ENCODE assay signal across 32 cellular contexts in genomic region chr3:71958533-71958932, GRCh38.
DNase-seq lines count a peak whose midpoint lies in the region; ATAC-seq and FAIRE-seq lines count a peak whose summit lies in the region.
"Had no signal": no experiment of that assay in that cellular context is flagged by ENCODE, and none has a peak within 500 bp of the region (broad histone marks: within the 10 kb centered on the region; RNA-seq: fewer than 3 reads in every experiment).

No MANE protein-coding gene starts in this region.

- POLR2A ChIA-PET in naive thymus-derived CD4-positive, alpha-beta T cell (lab: Charles Lee) = no interaction called here

- H3K27me3 Mint-ChIP-seq in activated T-cell treated with anti-CD3 and anti-CD28 coated beads, Interleukin-2, amount 50 U/mL, for 4 hours (ENCODE audit: low read depth) = peaks cover 2% of the 10 kb centered on the region
- peaks cover 2% of the 10 kb centered on the region for H3K27me3 Mint-ChIP-seq in activated T-cell treated with anti-CD3 and anti-CD28 coated beads, Interleukin-2, amount 50 U/mL, for 24 hours
- H3K27me3 Mint-ChIP-seq in naive thymus-derived CD4-positive, alpha-beta T cell = no peaks in the 10 kb centered on the region

- H3K36me3 ChIP-seq in naive thymus-derived CD4-positive, alpha-beta T cell (ENCODE audit: control insufficient read depth in 2 of 3, insufficient read depth in 3 of 3, low read length in 3 of 3) = no peaks in the 10 kb centered on the region
- H3K36me3 ChIP-seq: BLaER1, breast epithelium, gastrocnemius medialis, right lobe of liver, spleen, transverse colon had no signal

- no peaks in the 10 kb centered on the region for H3K4me1 ChIP-seq in naive thymus-derived CD4-positive, alpha-beta T cell (ENCODE audit: control insufficient read depth in 2 of 2, insufficient read depth in 2 of 2, low read length in 2 of 2)
- H3K4me1 ChIP-seq: breast epithelium had no signal

- H3K4me3 ChIP-seq in naive thymus-derived CD4-positive, alpha-beta T cell (ENCODE audit: low read length) = no peak overlapping the region
- H3K4me3 ChIP-seq: BLaER1, breast epithelium, gastrocnemius medialis, right lobe of liver, SK-N-MC, spleen, transverse colon had no signal

- no peak for DNase-seq in activated T-cell treated with anti-CD3 and anti-CD28 coated beads, Interleukin-2, amount 50 U/mL, for 4 hours
- no peak for DNase-seq in activated T-cell treated with anti-CD3 and anti-CD28 coated beads, Interleukin-2, amount 50 U/mL, for 24 hours
- DNase-seq in GM18507 (ENCODE audit: extremely low spot score, insufficient read length, low read depth) = no peak
- peak in 1 of 9 donors; percentile 10 for DNase-seq in naive thymus-derived CD4-positive, alpha-beta T cell
- DNase-seq: activated B cell treated with CpG ODN at 0.5 μM for 24 hours; activated naive CD8-positive, alpha-beta T cell treated with anti-CD3 and anti-CD28 coated beads for 36 hours; anterior cingulate cortex; EL; gastrocnemius medialis; HCEC 1CT; kidney glomerular epithelial cell; MM.1S; NCI-H1436; NCI-H2081; NCI-H2227 treated with DMSO at 0.1 percent for 48 hours; NCI-H526; NK-92 treated with Interleukin-12 subunit alpha and Interleukin-12 subunit beta, amount 100 ng/mL, for 24 hours; PC-3; right lobe of liver; spleen; stimulated activated CD4-positive, alpha-beta T cell treated with anti-CD3 and anti-CD28 coated beads, Interleukin-4, amount 100 ng/mL, for 1 hour; transverse colon had no signal

- H3K27ac Mint-ChIP-seq in activated T-cell treated with anti-CD3 and anti-CD28 coated beads, Interleukin-2, amount 50 U/mL, for 24 hours = no peak overlapping the region
- H3K27ac Mint-ChIP-seq in naive thymus-derived CD4-positive, alpha-beta T cell = peak overlapping the region in 5 of 9 donors; percentile 1 to 44 (median 30)
- H3K27ac Mint-ChIP-seq: activated B cell treated with CpG ODN at 0.5 μM for 24 hours; activated naive CD8-positive, alpha-beta T cell treated with anti-CD3 and anti-CD28 coated beads for 36 hours; activated T-helper 2 cell treated with anti-CD3 and anti-CD28 coated beads, Interferon-gamma antibody, Interleukin-2, Interleukin-4, amounts not matched to agents 10 μg/mL and 5 μg/mL and 100 μg/mL, durations not matched to agents 14 hours and 24 hours and 36 hours; mesothelial cell of epicardium; progenitor cell of endocrine pancreas had no signal

- H3K36me3 Mint-ChIP-seq in activated T-cell treated with anti-CD3 and anti-CD28 coated beads, Interleukin-2, amount 50 U/mL, for 4 hours (ENCODE audit: insufficient read depth) = no peaks in the 10 kb centered on the region
- H3K36me3 Mint-ChIP-seq in activated T-cell treated with anti-CD3 and anti-CD28 coated beads, Interleukin-2, amount 50 U/mL, for 24 hours (ENCODE audit: low read depth) = no peaks in the 10 kb centered on the region
- no peaks in the 10 kb centered on the region for H3K36me3 Mint-ChIP-seq in naive thymus-derived CD4-positive, alpha-beta T cell
- H3K36me3 Mint-ChIP-seq: mesothelial cell of epicardium had no signal

- no peak overlapping the region for H3K27ac ChIP-seq in naive thymus-derived CD4-positive, alpha-beta T cell (ENCODE audit: low read depth, low read length)
- H3K27ac ChIP-seq: BLaER1, breast epithelium, gastrocnemius medialis, KMS-11, right lobe of liver, SK-N-MC, spleen, transverse colon had no signal

- H3K9me3 Mint-ChIP-seq in activated T-cell treated with anti-CD3 and anti-CD28 coated beads, Interleukin-2, amount 50 U/mL, for 4 hours = no peaks in the 10 kb centered on the region
- H3K9me3 Mint-ChIP-seq in activated T-cell treated with anti-CD3 and anti-CD28 coated beads, Interleukin-2, amount 50 U/mL, for 24 hours = no peaks in the 10 kb centered on the region
- H3K9me3 Mint-ChIP-seq in naive thymus-derived CD4-positive, alpha-beta T cell = no peaks in the 10 kb centered on the region
- H3K9me3 Mint-ChIP-seq: activated B cell treated with CpG ODN at 0.5 μM for 24 hours; activated naive CD8-positive, alpha-beta T cell treated with anti-CD3 and anti-CD28 coated beads for 36 hours; activated T-helper 2 cell treated with anti-CD3 and anti-CD28 coated beads, Interferon-gamma antibody, Interleukin-2, Interleukin-4, amounts not matched to agents 10 μg/mL and 5 μg/mL and 100 μg/mL, durations not matched to agents 14 hours and 24 hours and 36 hours; mesothelial cell of epicardium had no signal

- H3K4me3 Mint-ChIP-seq in activated T-cell treated with anti-CD3 and anti-CD28 coated beads, Interleukin-2, amount 50 U/mL, for 4 hours = no peak overlapping the region
- no peak overlapping the region for H3K4me3 Mint-ChIP-seq in activated T-cell treated with anti-CD3 and anti-CD28 coated beads, Interleukin-2, amount 50 U/mL, for 24 hours
- peak overlapping the region in 2 of 10 donors; percentile 1 to 24 for H3K4me3 Mint-ChIP-seq in naive thymus-derived CD4-positive, alpha-beta T cell
- H3K4me3 Mint-ChIP-seq: activated B cell treated with CpG ODN at 0.5 μM for 24 hours; activated naive CD8-positive, alpha-beta T cell treated with anti-CD3 and anti-CD28 coated beads for 36 hours; mesothelial cell of epicardium had no signal

- no peaks in the 10 kb centered on the region for H3K9me3 ChIP-seq in naive thymus-derived CD4-positive, alpha-beta T cell (ENCODE audit: control insufficient read depth in 2 of 3, low read length in 3 of 3)
- H3K9me3 ChIP-seq: BLaER1, breast epithelium, gastrocnemius medialis, right lobe of liver, spleen, transverse colon had no signal

- peak; percentile 82 for FAIRE-seq in GM18507 (lab: Jason Lieb, UNC)

- H3K27me3 ChIP-seq in naive thymus-derived CD4-positive, alpha-beta T cell (ENCODE audit: control insufficient read depth in 2 of 2, insufficient read depth in 2 of 2, low read length in 2 of 2) = no peaks in the 10 kb centered on the region
- H3K27me3 ChIP-seq: BLaER1, breast epithelium, gastrocnemius medialis, right lobe of liver, transverse colon had no signal

- H3K4me1 Mint-ChIP-seq in activated T-cell treated with anti-CD3 and anti-CD28 coated beads, Interleukin-2, amount 50 U/mL, for 4 hours (ENCODE audit: low read depth) = peaks cover 6% of the 10 kb centered on the region
- H3K4me1 Mint-ChIP-seq in activated T-cell treated with anti-CD3 and anti-CD28 coated beads, Interleukin-2, amount 50 U/mL, for 24 hours (ENCODE audit: low read depth) = peaks cover 36% of the 10 kb centered on the region
- peaks cover 0 to 39% (median 13%) of the 10 kb centered on the region in 7 donors for H3K4me1 Mint-ChIP-seq in naive thymus-derived CD4-positive, alpha-beta T cell

- CTCF ChIA-PET in naive thymus-derived CD4-positive, alpha-beta T cell (lab: Charles Lee) = no interaction called here

- intact Hi-C loops in naive thymus-derived CD4-positive, alpha-beta T cell (cut with micrococcal nuclease) = loop anchor here (10.0 kb wide), 3 partner anchors 486 to 1126 kb away; partner anchors contain the start of gene RYBP (in 1 of the 2)

- peak; percentile 64 to 66 for ATAC-seq in activated T-cell treated with anti-CD3 and anti-CD28 coated beads, Interleukin-2, amount 50 U/mL, for 4 hours
- peak; percentile 71 for ATAC-seq in GM21390 (IDR thresholded peaks at IDR 0.05; ENCODE audit: unreplicated experiment)
- ATAC-seq in naive thymus-derived CD4-positive, alpha-beta T cell = no peak
- no peak for ATAC-seq in GM21515 (IDR thresholded peaks at IDR 0.05; ENCODE audit: unreplicated experiment)
- no peak for ATAC-seq in HG03565 (IDR thresholded peaks at IDR 0.05; ENCODE audit: unreplicated experiment)
- ATAC-seq: gastrocnemius medialis, PC-3, right lobe of liver had no signal

Comparison
In these comparisons a context has a peak if more than half of its experiments do, and no peak if none do; other contexts are left out.
1. ATAC-seq: peak in activated T-cell treated with anti-CD3 and anti-CD28 coated beads, Interleukin-2, amount 50 U/mL, for 4 hours (2 of 2) and GM21390 (single experiment); none in naive thymus-derived CD4-positive, alpha-beta T cell (single experiment), GM21515 (single experiment) and HG03565 (single experiment).